18 cellular contexts compared by ENCODE assay signal in genomic region chr10:49441488-49442476, GRCh38. TPM values are rescaled to one million over a fixed set of nuclear protein-coding genes. Genes with fewer than 3 reads are reported as not detected.
A peak's percentile ranks its signal among the peaks of the same experiment; 100 is the strongest.
DNase-seq lines count a peak whose midpoint lies in the region; ATAC-seq and TF ChIP-seq lines count a peak whose summit lies in the region.
"Had no signal": no experiment of that assay in that cellular context is flagged by ENCODE, and none has a peak within 500 bp of the region (broad histone marks: within the 10 kb centered on the region; RNA-seq: fewer than 3 reads in every experiment).

No MANE protein-coding gene starts in this region.

- ATAC-seq in stimulated activated effector memory CD8-positive, alpha-beta T cell treated with anti-CD3 and anti-CD28 coated beads, Interleukin-12 subunit alpha, Interleukin-12 subunit beta, amount 100 ng/mL, for 72 hours, result peak; percentile 57
- ATAC-seq: A549, GM12878, left lobe of liver had no signal

- H3K36me3 Mint-ChIP-seq in activated CD4-positive, alpha-beta T cell treated with anti-CD3 and anti-CD28 coated beads, Interleukin-2, amount 10 ng/mL, durations not matched to agents 24 days and 14 days (ENCODE audit: low read depth), result no peaks in the 10 kb centered on the region
- no peaks in the 10 kb centered on the region for H3K36me3 Mint-ChIP-seq in stimulated activated effector memory CD8-positive, alpha-beta T cell treated with anti-CD3 and anti-CD28 coated beads, Interleukin-12 subunit alpha, Interleukin-12 subunit beta, amount 100 ng/mL, for 72 hours

- no peaks in the 10 kb centered on the region for H3K36me3 ChIP-seq in duodenal mucosa (ENCODE audit: control insufficient read depth in 1 of 2, insufficient read depth in 2 of 2, low read length in 2 of 2)
- H3K36me3 ChIP-seq in smooth muscle cell (ENCODE audit: low read depth), result no peaks in the 10 kb centered on the region
- H3K36me3 ChIP-seq: HAP-1, upper lobe of left lung had no signal

- H3F3A ChIP-seq in smooth muscle cell (ENCODE audit: low read depth), result no peaks in the 10 kb centered on the region

- intact Hi-C loops in activated CD4-positive, alpha-beta T cell treated with anti-CD3 and anti-CD28 coated beads, Interleukin-2, amount 10 ng/mL, durations not matched to agents 24 days and 14 days (cut with micrococcal nuclease), result no loop called here

- no peak overlapping the region for H3K27ac Mint-ChIP-seq in activated CD4-positive, alpha-beta T cell treated with anti-CD3 and anti-CD28 coated beads, Interleukin-2, amount 10 ng/mL, durations not matched to agents 24 days and 14 days
- no peak overlapping the region for H3K27ac Mint-ChIP-seq in stimulated activated effector memory CD8-positive, alpha-beta T cell treated with anti-CD3 and anti-CD28 coated beads, Interleukin-12 subunit alpha, Interleukin-12 subunit beta, amount 100 ng/mL, for 72 hours

- no peaks in the 10 kb centered on the region for H4K20me1 ChIP-seq in smooth muscle cell (ENCODE audit: low read depth)

- DNase-seq in activated CD4-positive, alpha-beta T cell treated with anti-CD3 and anti-CD28 coated beads, Interleukin-2, amount 10 ng/mL, durations not matched to agents 24 days and 14 days, result no peak
- no peak for DNase-seq in activated CD4-positive, alpha-beta T cell treated with anti-CD3 and anti-CD28 coated beads, Interleukin-2, amount 50 U/mL, for 4 hours
- no peak for DNase-seq in stimulated activated effector memory CD8-positive, alpha-beta T cell treated with anti-CD3 and anti-CD28 coated beads, Interleukin-12 subunit alpha, Interleukin-12 subunit beta, amount 100 ng/mL, for 72 hours (ENCODE audit: low spot score in 2 of 2)
- no peak for DNase-seq in UCSD-AML1 (lab: John Stamatoyannopoulos, UW; ENCODE audit: unreplicated experiment)
- DNase-seq in smooth muscle cell (lab: John Stamatoyannopoulos, UW; ENCODE audit: unreplicated experiment), result no peak
- no peak for DNase-seq in HuH-7 (ENCODE audit: low spot score)
- DNase-seq: DMS 273 treated with DMSO at 0.1 percent for 48 hours, glutamatergic neuron, NCI-H1694, NCI-H774 had no signal

- H3K9me3 Mint-ChIP-seq in activated CD4-positive, alpha-beta T cell treated with anti-CD3 and anti-CD28 coated beads, Interleukin-2, amount 10 ng/mL, durations not matched to agents 24 days and 14 days, result no peaks in the 10 kb centered on the region
- no peaks in the 10 kb centered on the region for H3K9me3 Mint-ChIP-seq in stimulated activated effector memory CD8-positive, alpha-beta T cell treated with anti-CD3 and anti-CD28 coated beads, Interleukin-12 subunit alpha, Interleukin-12 subunit beta, amount 100 ng/mL, for 72 hours

- peak overlapping the region; percentile 44 for H3K4me3 ChIP-seq in WI38 (ENCODE audit: low read depth, low read length)
- peak overlapping the region; percentile 4 to 62 for H3K4me3 ChIP-seq in duodenal mucosa (ENCODE audit: low read depth in 1 of 2, low read length in 2 of 2)
- H3K4me3 ChIP-seq in smooth muscle cell, result no peak overlapping the region
- H3K4me3 ChIP-seq: A549, GM12878, HAP-1 had no signal

- H3K27me3 Mint-ChIP-seq in activated CD4-positive, alpha-beta T cell treated with anti-CD3 and anti-CD28 coated beads, Interleukin-2, amount 10 ng/mL, durations not matched to agents 24 days and 14 days, result peaks cover 3% of the 10 kb centered on the region

- no peak overlapping the region for H2AFZ ChIP-seq in smooth muscle cell (ENCODE audit: low read depth)

- H3K4me2 ChIP-seq in smooth muscle cell, result no peak overlapping the region
- H3K4me2 ChIP-seq: A549 had no signal

- 89% methylated on average over 46 of the region's 46 CpGs for WGBS in smooth muscle cell (ENCODE audit: low lambda C conversion rate)

- peaks cover 9% of the 10 kb centered on the region for H3K4me1 Mint-ChIP-seq in activated CD4-positive, alpha-beta T cell treated with anti-CD3 and anti-CD28 coated beads, Interleukin-2, amount 10 ng/mL, durations not matched to agents 24 days and 14 days
- H3K4me1 Mint-ChIP-seq in stimulated activated effector memory CD8-positive, alpha-beta T cell treated with anti-CD3 and anti-CD28 coated beads, Interleukin-12 subunit alpha, Interleukin-12 subunit beta, amount 100 ng/mL, for 72 hours, result peaks cover 26% of the 10 kb centered on the region

- H3K9ac ChIP-seq in duodenal mucosa (ENCODE audit: low read depth in 1 of 2, low read length in 2 of 2) (no peak overlapping the region), smooth muscle cell (ENCODE audit: low read depth) (no peak overlapping the region)

- H3K27ac ChIP-seq in duodenal mucosa (ENCODE audit: low read depth, low read length), result no peak overlapping the region
- no peak overlapping the region for H3K27ac ChIP-seq in smooth muscle cell (ENCODE audit: low read depth)
- H3K27ac ChIP-seq: A549, upper lobe of left lung had no signal

- H3K79me2 ChIP-seq in smooth muscle cell (ENCODE audit: low read depth), result no peaks in the 10 kb centered on the region

- H3K27me3 ChIP-seq in duodenal mucosa (ENCODE audit: control insufficient read depth in 1 of 2, insufficient read depth in 2 of 2, low read length in 2 of 2) (no peaks in the 10 kb centered on the region), smooth muscle cell (ENCODE audit: low read depth) (no peaks in the 10 kb centered on the region)
- H3K27me3 ChIP-seq: upper lobe of left lung had no signal

- no peaks in the 10 kb centered on the region for H3K9me3 ChIP-seq in duodenal mucosa (ENCODE audit: control insufficient read depth in 1 of 2, low read length in 2 of 2)
- no peaks in the 10 kb centered on the region for H3K9me3 ChIP-seq in smooth muscle cell (replicated peaks; ENCODE audit: low read depth)
- H3K9me3 ChIP-seq: A549, HAP-1, upper lobe of left lung had no signal

- H3K4me1 ChIP-seq in duodenal mucosa (ENCODE audit: control insufficient read depth in 1 of 2, insufficient read depth in 2 of 2, low read length in 2 of 2), result no peaks in the 10 kb centered on the region
- no peaks in the 10 kb centered on the region for H3K4me1 ChIP-seq in smooth muscle cell (ENCODE audit: low read depth)
- H3K4me1 ChIP-seq: A549, HAP-1, upper lobe of left lung had no signal

- peak overlapping the region; percentile 70 for H3K4me3 Mint-ChIP-seq in activated CD4-positive, alpha-beta T cell treated with anti-CD3 and anti-CD28 coated beads, Interleukin-2, amount 10 ng/mL, durations not matched to agents 24 days and 14 days
- H3K4me3 Mint-ChIP-seq in stimulated activated effector memory CD8-positive, alpha-beta T cell treated with anti-CD3 and anti-CD28 coated beads, Interleukin-12 subunit alpha, Interleukin-12 subunit beta, amount 100 ng/mL, for 72 hours, result peak overlapping the region; percentile 63

- TF ChIP-seq CTCF in WI38 (IDR thresholded peaks at IDR 0.05; ENCODE audit: low read depth, low read length) (no peak), smooth muscle cell (IDR thresholded peaks at IDR 0.05; ENCODE audit: borderline replicate concordance, insufficient read depth, poor library complexity, severe bottlenecking) (no peak)

RNA-seq across cellular contexts. Expression of gene DRGX, which starts 45.9 kb away (rescaled TPM):
- 0.09 TPM in 1 of 2 replicates, not detected in the other for total RNA-seq in activated CD4-positive, alpha-beta T cell treated with anti-CD3 and anti-CD28 coated beads, Interleukin-2, amount 10 ng/mL, durations not matched to agents 24 days and 14 days
- total RNA-seq in smooth muscle cell, result not detected in 2 replicates
- not detected in 2 replicates for polyA plus RNA-seq in smooth muscle cell
- total RNA-seq: GM12878, left lobe of liver had no signal
- polyA plus RNA-seq: A549, adipose tissue, GM12878 had no signal
